In genomic region chr7:98879198-98879988, GRCh38 we compare ENCODE assay signal across 8 cellular contexts. TPM values are rescaled to one million over a fixed set of nuclear protein-coding genes. Genes with fewer than 3 reads are reported as not detected.
A peak's percentile ranks its signal among the peaks of the same experiment; 100 is the strongest.
DNase-seq lines count a peak whose midpoint lies in the region; ATAC-seq and TF ChIP-seq lines count a peak whose summit lies in the region.

No MANE protein-coding gene starts in this region.

- H2AFZ ChIP-seq in parathyroid adenoma = peak overlapping the region; percentile 87

- TF ChIP-seq CTCF in AG04450 (IDR thresholded peaks at IDR 0.05; ENCODE audit: low read depth, low read length) = no peak; the same call in 1 of the 2 replicates
- no peak for TF ChIP-seq CTCF in fibroblast of the aortic adventitia (IDR thresholded peaks at IDR 0.05; ENCODE audit: insufficient read depth, low read length)
- peak; percentile 6 for TF ChIP-seq CTCF in parathyroid adenoma (IDR thresholded peaks at IDR 0.05)

- H3K27ac ChIP-seq in AG04450 (ENCODE audit: low read depth, low read length) (peak overlapping the region; percentile 31), parathyroid adenoma (peak overlapping the region; percentile 86), aorta (ENCODE audit: low read depth in 1 of 2, low read length in 2 of 2) (peak overlapping the region in 1 of 2 donors; percentile 18)

- H3K27me3 ChIP-seq in AG04450 (ENCODE audit: control insufficient read depth, insufficient read depth, low read length) (no peaks in the 10 kb centered on the region), parathyroid adenoma (ENCODE audit: control insufficient read depth, insufficient read depth, low read length) (no peaks in the 10 kb centered on the region), aorta (ENCODE audit: control insufficient read depth in 1 of 2, insufficient read depth in 2 of 2, low read length in 1 of 2) (no peaks in the 10 kb centered on the region)

- peaks cover 39% of the 10 kb centered on the region for H3K4me1 Mint-ChIP-seq in activated T-cell treated with anti-CD3 and anti-CD28 coated beads, Interleukin-2, amount 50 U/mL, for 4 hours (ENCODE audit: low read depth)

- peak overlapping the region; percentile 96 for H3K9ac ChIP-seq in parathyroid adenoma

- H3K4me3 Mint-ChIP-seq in activated T-cell treated with anti-CD3 and anti-CD28 coated beads, Interleukin-2, amount 50 U/mL, for 4 hours = peak overlapping the region; percentile 88

- H3K36me3 ChIP-seq in parathyroid adenoma (ENCODE audit: control insufficient read depth, insufficient read depth, low read length) = no peaks in the 10 kb centered on the region
- peaks cover 0 to 3% of the 10 kb centered on the region in 2 donors for H3K36me3 ChIP-seq in aorta (ENCODE audit: control insufficient read depth in 1 of 2, insufficient read depth in 2 of 2, low read length in 1 of 2)

- H3K9me3 Mint-ChIP-seq in activated T-cell treated with anti-CD3 and anti-CD28 coated beads, Interleukin-2, amount 50 U/mL, for 4 hours = no peaks in the 10 kb centered on the region

- intact Hi-C loops in aorta (cut with DNase I) = loop anchor here in 1 of 2 donors (10.0 kb wide), 1 partner anchor 595 kb away; the partner anchor contains the start of gene BRI3

- POLR2A ChIA-PET in AG04450 (lab: Yijun Ruan, JAX) = interaction anchor here (0.6 to 1.9 kb wide), 4 partner anchors 9 to 473 kb away, joined by 3 to 7 read pairs (median 3); no protein-coding TSS in a partner anchor

- DNase-seq in AG04450 (ENCODE audit: low read depth, low spot score) (no peak), NOMO-1 (lab: John Stamatoyannopoulos, UW; ENCODE audit: unreplicated experiment in 2 of 2) (peak; percentile 17 to 48), fibroblast of the aortic adventitia (ENCODE audit: low read depth) (no peak), aorta (peak in 1 of 2 donors; percentile 39)
- DNase-seq in activated T-cell treated with anti-CD3 and anti-CD28 coated beads, Interleukin-2, amount 50 U/mL, for 4 hours = peak; percentile 58

- peaks cover 21% of the 10 kb centered on the region for H3K36me3 Mint-ChIP-seq in activated T-cell treated with anti-CD3 and anti-CD28 coated beads, Interleukin-2, amount 50 U/mL, for 4 hours (ENCODE audit: insufficient read depth)

- 1 to 3% methylated on average over 29 of the region's 29 CpGs for WGBS in aorta, 2 donors

- CTCF ChIA-PET in AG04450 (lab: Charles Lee) = interaction anchor here (0.6 to 2.0 kb wide), 13 partner anchors 7 to 681 kb away, joined by 3 to 10 read pairs (median 5); no protein-coding TSS in a partner anchor

- H3K9me3 ChIP-seq in AG04450 (ENCODE audit: control insufficient read depth, insufficient read depth, low read length) (no peaks in the 10 kb centered on the region), parathyroid adenoma (ENCODE audit: control insufficient read depth, low read length) (no peaks in the 10 kb centered on the region), aorta (ENCODE audit: control insufficient read depth, low read length) (no peaks in the 10 kb centered on the region)

- peak overlapping the region; percentile 94 for H3K4me3 ChIP-seq in AG04450 (ENCODE audit: low read depth, low read length)
- peak overlapping the region; percentile 94 for H3K4me3 ChIP-seq in fibroblast of the aortic adventitia (ENCODE audit: low read depth, low read length)
- peak overlapping the region; percentile 93 for H3K4me3 ChIP-seq in parathyroid adenoma (ENCODE audit: low read depth, low read length)
- H3K4me3 ChIP-seq in aorta (ENCODE audit: low read length in 2 of 2) = peak overlapping the region; percentile 98 to 99

- H3K4me1 ChIP-seq in parathyroid adenoma (peaks cover 5% of the 10 kb centered on the region), aorta (ENCODE audit: control insufficient read depth in 1 of 2, insufficient read depth in 2 of 2, low read length in 2 of 2) (no peaks in the 10 kb centered on the region)

- peaks cover 22% of the 10 kb centered on the region for H3K79me2 ChIP-seq in parathyroid adenoma

- H3K27me3 Mint-ChIP-seq in activated T-cell treated with anti-CD3 and anti-CD28 coated beads, Interleukin-2, amount 50 U/mL, for 4 hours (ENCODE audit: low read depth) = peaks cover 3% of the 10 kb centered on the region

- H3K4me2 ChIP-seq in parathyroid adenoma (ENCODE audit: low read length) = peak overlapping the region; percentile 92

- ATAC-seq in GM18858 (IDR thresholded peaks at IDR 0.05; ENCODE audit: unreplicated experiment) (peak; percentile 89), HG03060 (IDR thresholded peaks at IDR 0.05; ENCODE audit: low read depth, unreplicated experiment) (peak; percentile 57), aorta (ENCODE audit: low FRiP score) (peak; percentile 16)
- peak; percentile 71 to 72 for ATAC-seq in activated T-cell treated with anti-CD3 and anti-CD28 coated beads, Interleukin-2, amount 50 U/mL, for 4 hours

RNA-seq across cellular contexts. Expression of gene TRRAP, which starts 1.1 kb away (rescaled TPM):
- polyA plus RNA-seq in AG04450 (2011; rRNA removed) (20.6 and 23.8 TPM in 2 replicates), aorta (1 to 10 TPM; 2.4 to 9.6 TPM)
- polyA minus RNA-seq in AG04450 (2011; rRNA and poly(A)+ RNA removed) = 62.1 and 73.7 TPM in 2 replicates
- total RNA-seq in activated T-cell treated with anti-CD3 and anti-CD28 coated beads, Interleukin-2, amount 50 U/mL, for 4 hours = 10 to 100 TPM; 47.0 to 48.7 (median 47.5) TPM
- total RNA-seq in fibroblast of the aortic adventitia (ENCODE audit: low replicate concordance) (9.6 and 17.4 TPM in 2 replicates), aorta (10 to 100 TPM; 36.7 to 41.9 TPM)

RNA-seq across cellular contexts. Expression of gene TMEM130, which starts 9.6 kb away (rescaled TPM):
- polyA plus RNA-seq in AG04450 (2011; rRNA removed) = 7.0 and 11.3 TPM in 2 replicates
- polyA minus RNA-seq in AG04450 (2011; rRNA and poly(A)+ RNA removed) = 4.2 and 4.6 TPM in 2 replicates
- total RNA-seq in activated T-cell treated with anti-CD3 and anti-CD28 coated beads, Interleukin-2, amount 50 U/mL, for 4 hours = not detected
- 0.27 and 0.57 TPM in 2 replicates for total RNA-seq in fibroblast of the aortic adventitia (ENCODE audit: low replicate concordance)
- total RNA-seq in aorta = 10 to 100 TPM; 15.3 to 20.8 TPM
- polyA plus RNA-seq in aorta = 10 to 100 TPM in 1 of 2 donors, 1 to 10 TPM in 1; 9.1 to 43.6 TPM

Comparison
In these comparisons a context has a peak if more than half of its experiments do, and no peak if none do; other contexts are left out.
1. DNase-seq: peak in NOMO-1 (2 of 2) and activated T-cell treated with anti-CD3 and anti-CD28 coated beads, Interleukin-2, amount 50 U/mL, for 4 hours (single experiment); none in AG04450 (single experiment) and fibroblast of the aortic adventitia (single experiment).
2. ATAC-seq: peak in every context shown above with its lines; median percentile 89 in GM18858; 72 in activated T-cell treated with anti-CD3 and anti-CD28 coated beads, Interleukin-2, amount 50 U/mL, for 4 hours; 57 in HG03060; 16 in aorta.
3. RNA of gene TMEM130, which starts 9.6 kb away (total RNA-seq): 15.3 to 20.8 TPM in aorta; 0.27 to 0.57 TPM in fibroblast of the aortic adventitia and not detected in activated T-cell treated with anti-CD3 and anti-CD28 coated beads, Interleukin-2, amount 50 U/mL, for 4 hours; every median in the first group is over 10 times any median in the second.
4. Peak in every context shown above with its lines, with median percentiles within 50 percentile points of each other: H3K4me3 ChIP-seq.